Comparison of ENCODE assay signal across 8 cellular contexts in the genomic region with DNA sequence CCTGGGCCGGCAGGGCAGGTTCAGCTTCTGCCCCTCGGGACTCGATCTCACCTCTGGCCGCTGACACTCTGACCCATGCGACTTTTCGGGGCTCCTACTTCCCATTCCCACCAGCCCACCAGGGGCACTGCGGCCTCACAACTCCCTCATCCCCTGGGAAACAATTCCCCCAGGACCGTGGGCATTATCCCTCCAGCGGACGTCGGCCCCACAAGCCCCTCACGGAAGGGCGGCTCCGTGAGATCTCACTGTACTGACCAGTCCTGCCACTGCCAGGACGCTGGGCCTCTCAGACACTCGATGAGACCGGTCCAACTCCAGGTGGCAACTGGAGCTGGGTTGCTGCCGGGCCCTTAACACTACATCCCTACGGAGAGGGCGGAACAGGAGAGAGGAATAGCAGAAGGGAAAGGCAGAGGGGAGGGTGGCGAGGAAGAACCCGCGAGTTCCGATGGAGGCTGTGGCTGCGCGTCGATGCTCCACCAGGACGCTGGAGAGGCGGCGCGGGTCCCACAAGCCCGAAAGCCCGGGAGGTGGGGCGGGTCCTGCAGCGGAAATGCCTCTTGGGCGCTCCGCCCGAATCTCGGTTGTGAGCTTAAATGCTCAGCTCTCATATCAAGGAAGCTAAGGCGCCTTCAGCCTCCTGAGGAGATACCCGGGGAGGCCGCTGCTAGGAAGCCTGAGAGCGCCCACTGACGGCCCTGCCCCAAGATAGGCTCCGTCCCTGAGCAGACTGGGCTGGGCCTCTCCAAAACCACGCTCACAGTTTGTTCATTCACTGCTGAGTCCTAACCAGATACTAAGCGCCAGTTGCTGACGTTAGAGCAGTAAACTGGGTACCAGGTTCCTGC. TPM values are rescaled to one million over a fixed set of nuclear protein-coding genes. Genes with fewer than 3 reads are reported as not detected.
DNase-seq lines count a peak whose midpoint lies in the region; ATAC-seq and TF ChIP-seq lines count a peak whose summit lies in the region.

No MANE protein-coding gene starts in this region.

- H3K4me3 ChIP-seq in astrocyte of the spinal cord (ENCODE audit: low read depth, low read length) (peak overlapping the region; percentile 2), thymus (ENCODE audit: low read length) (peak overlapping the region; percentile 40)

- H3K9me3 ChIP-seq in thymus (ENCODE audit: control insufficient read depth), result no peaks in the 10 kb centered on the region

- ATAC-seq in memory B cell (ENCODE audit: low read depth), result peak; percentile 56
- ATAC-seq in GM19035 (IDR thresholded peaks at IDR 0.05; ENCODE audit: unreplicated experiment), result no peak

- 47% methylated on average over 48 of the region's 48 CpGs for WGBS in thymus

- H3K27me3 ChIP-seq in thymus (ENCODE audit: control insufficient read depth, insufficient read depth), result no peaks in the 10 kb centered on the region

- H3K27me3 Mint-ChIP-seq in memory B cell, result no peaks in the 10 kb centered on the region

- no peak for TF ChIP-seq CTCF in astrocyte of the spinal cord (IDR thresholded peaks at IDR 0.05; ENCODE audit: low read depth, low read length)

- peaks cover 16% of the 10 kb centered on the region for H3K4me1 Mint-ChIP-seq in memory B cell

- H3K36me3 Mint-ChIP-seq in memory B cell, result peaks cover 10% of the 10 kb centered on the region

- no peaks in the 10 kb centered on the region for H3K9me3 Mint-ChIP-seq in memory B cell

- peak overlapping the region; percentile 30 for H3K27ac Mint-ChIP-seq in memory B cell

- in situ Hi-C loops in astrocyte of the spinal cord (cut with HindIII; ENCODE audit: low sequenced_read_pairs), result no loop called here

- no peak overlapping the region for H3K27ac ChIP-seq in thymus (ENCODE audit: low read depth)

- H3K4me1 ChIP-seq in thymus (ENCODE audit: control insufficient read depth, insufficient read depth, low read length), result peaks cover 7% of the 10 kb centered on the region

- no peaks in the 10 kb centered on the region for H3K36me3 ChIP-seq in thymus (ENCODE audit: control insufficient read depth, insufficient read depth)

- peak overlapping the region; percentile 72 for H3K4me3 Mint-ChIP-seq in memory B cell

- DNase-seq in NCI-H2227 (lab: John Stamatoyannopoulos, UW; ENCODE audit: unreplicated experiment) (peak; percentile 36), astrocyte of the spinal cord (ENCODE audit: low read depth, low spot score) (no peak), memory B cell (ENCODE audit: low spot score in 2 of 2) (no peak), RKO (ENCODE audit: low spot score) (no peak), GM19240 (ENCODE audit: insufficient read length, low spot score) (no peak), NAMALWA (ENCODE audit: low spot score) (no peak)

RNA-seq across cellular contexts. Expression of a gene that starts 36.3 kb away (rescaled TPM):
- polyA plus RNA-seq in thymus, result 71.1 TPM

RNA-seq across cellular contexts. Expression of a gene that starts 43.7 kb away (rescaled TPM):
- polyA plus RNA-seq in thymus, result 33.7 TPM

RNA-seq across cellular contexts. Expression of a gene that starts 46.5 kb away (rescaled TPM):
- 13.4 TPM for polyA plus RNA-seq in thymus
